ENCODE assay signal across 19 cellular contexts in the genomic region with DNA sequence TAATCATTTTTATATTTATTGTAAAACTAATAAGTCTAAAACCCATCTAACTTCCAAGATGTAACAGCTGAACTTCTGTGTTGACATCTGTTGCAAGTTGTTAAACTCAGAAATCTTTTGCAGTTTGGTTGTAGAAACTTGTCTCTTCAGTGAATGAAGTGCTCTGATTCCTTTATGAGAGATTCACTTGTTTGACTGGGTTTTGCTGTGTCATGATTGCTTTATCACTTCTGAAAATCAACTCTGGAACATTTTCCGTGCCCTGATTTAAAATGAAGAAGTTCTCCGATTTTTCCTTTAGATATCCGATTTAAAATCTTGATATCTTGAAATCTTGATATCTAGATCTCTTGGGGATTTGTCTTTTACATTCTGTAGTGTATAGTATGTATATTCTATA.
DNase-seq lines count a peak whose midpoint lies in the region; ATAC-seq and TF ChIP-seq lines count a peak whose summit lies in the region.
"Had no signal": no experiment of that assay in that cellular context is flagged by ENCODE, and none has a peak within 500 bp of the region (broad histone marks: within the 10 kb centered on the region; RNA-seq: fewer than 3 reads in every experiment).

No MANE protein-coding gene starts in this region.

- H3K27me3 ChIP-seq in left ventricle myocardium inferior (ENCODE audit: low read depth), result no peaks in the 10 kb centered on the region
- no peaks in the 10 kb centered on the region for H3K27me3 ChIP-seq in esophagus squamous epithelium
- H3K27me3 ChIP-seq in vagina, result no peaks in the 10 kb centered on the region
- H3K27me3 ChIP-seq: brain microvascular endothelial cell had no signal

- ATAC-seq in left ventricle myocardium superior (no peak), GM18520 (IDR thresholded peaks at IDR 0.05; ENCODE audit: unreplicated experiment) (no peak)
- ATAC-seq: activated CD8-positive, alpha-beta memory T cell treated with anti-CD3 and anti-CD28 coated beads, Interleukin-2, amount 10 ng/mL, durations not matched to agents 7 days and 5 days; PC-3 had no signal

- WGBS in esophagus squamous epithelium, 2 donors, result 56 to 64% methylated on average over 3 of the region's 3 CpGs

- DNase-seq in left ventricle myocardium inferior (no peak), left ventricle myocardium superior (no peak), esophagus squamous epithelium (lab: John Stamatoyannopoulos, UW) (no peak), myocyte (ENCODE audit: low read depth) (peak; percentile 45), vagina (ENCODE audit: extremely low spot score in 2 of 2) (no peak), SKM-1 treated with dmso at 0.1 percent for 144 hours (lab: John Stamatoyannopoulos, UW; ENCODE audit: unreplicated experiment) (no peak), HuH-7 (ENCODE audit: low spot score) (no peak)
- DNase-seq: activated CD8-positive, alpha-beta memory T cell treated with anti-CD3 and anti-CD28 coated beads, Interleukin-2, amount 10 ng/mL, durations not matched to agents 7 days and 5 days; brain microvascular endothelial cell; effector memory CD4-positive, alpha-beta T cell; KBM-7; naive B cell; NCI-H1417 treated with DMSO at 0.1 percent for 48 hours; NCI-H510A; PC-3; right cardiac atrium; stimulated activated CD4-positive, alpha-beta T cell treated with anti-CD3 and anti-CD28 coated beads, Interleukin-2, amount 100 ng/mL, for 48 hours; SW 1271 had no signal

- peak overlapping the region; percentile 75 for H3K27ac ChIP-seq in left ventricle myocardium inferior (replicated peaks)
- peak overlapping the region; percentile 4 to 74 (median 28) for H3K27ac ChIP-seq in esophagus squamous epithelium
- H3K27ac ChIP-seq in vagina, result peak overlapping the region; percentile 10
- H3K27ac ChIP-seq: brain microvascular endothelial cell had no signal

- H3K4me3 ChIP-seq in left ventricle myocardium inferior (no peak overlapping the region), esophagus squamous epithelium (no peak overlapping the region), vagina (no peak overlapping the region)

- intact Hi-C loops in left ventricle myocardium inferior (cut with micrococcal nuclease) (loop anchor here (10.0 kb wide), 1 partner anchor 45 kb away; no protein-coding TSS in a partner anchor), left ventricle myocardium superior (cut with micrococcal nuclease) (no loop called here), esophagus squamous epithelium (cut with DNase I) (no loop called here), vagina (cut with DNase I) (no loop called here)

- H3K4me1 ChIP-seq in left ventricle myocardium inferior (peaks cover 79% of the 10 kb centered on the region), esophagus squamous epithelium (peaks cover 25 to 84% (median 46%) of the 10 kb centered on the region in 3 donors), vagina (peaks cover 75% of the 10 kb centered on the region)

- TF ChIP-seq POLR2A in esophagus squamous epithelium (IDR thresholded peaks at IDR 0.05) (no peak), vagina (IDR thresholded peaks at IDR 0.05) (no peak)

- TF ChIP-seq CTCF in left ventricle myocardium inferior (IDR thresholded peaks at IDR 0.05; ENCODE audit: borderline replicate concordance), result no peak
- TF ChIP-seq CTCF in esophagus squamous epithelium (IDR thresholded peaks at IDR 0.05), result no peak
- no peak for TF ChIP-seq CTCF in vagina (IDR thresholded peaks at IDR 0.05)

- H3K36me3 ChIP-seq in left ventricle myocardium inferior (no peaks in the 10 kb centered on the region), esophagus squamous epithelium (no peaks in the 10 kb centered on the region), vagina (no peaks in the 10 kb centered on the region)
- H3K36me3 ChIP-seq: brain microvascular endothelial cell had no signal

- no peaks in the 10 kb centered on the region for H3K9me3 ChIP-seq in left ventricle myocardium inferior (replicated peaks)
- no peaks in the 10 kb centered on the region for H3K9me3 ChIP-seq in esophagus squamous epithelium
- H3K9me3 ChIP-seq in vagina, result no peaks in the 10 kb centered on the region

Comparison
In these comparisons a context has a peak if more than half of its experiments do, and no peak if none do; other contexts are left out.
1. H3K27ac ChIP-seq: peak in every context shown above with its lines; median percentile 75 in left ventricle myocardium inferior; 28 in esophagus squamous epithelium; 10 in vagina.